ENCODE assay signal across 19 cellular contexts in the genomic region with DNA sequence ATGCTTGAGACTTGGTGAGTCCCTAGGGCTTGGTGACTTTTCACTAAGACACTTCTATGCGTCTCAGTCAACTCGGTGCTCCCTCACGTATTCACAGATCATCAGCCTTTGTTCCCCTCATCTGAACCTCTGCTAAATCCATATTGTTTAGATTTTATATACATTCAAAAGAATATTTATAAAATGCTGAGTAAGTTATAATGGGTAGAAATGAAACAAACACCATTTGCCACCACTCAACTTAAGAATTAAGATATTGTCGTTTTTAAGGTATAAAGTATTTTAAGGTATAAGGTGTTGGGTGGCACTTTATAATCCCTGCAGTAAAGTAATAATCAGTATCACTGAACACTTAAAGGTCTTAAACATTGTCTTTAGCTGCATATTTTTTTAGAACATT.
DNase-seq lines count a peak whose midpoint lies in the region; ATAC-seq, FAIRE-seq and TF ChIP-seq lines count a peak whose summit lies in the region.
"Had no signal": no experiment of that assay in that cellular context is flagged by ENCODE, and none has a peak within 500 bp of the region (broad histone marks: within the 10 kb centered on the region; RNA-seq: fewer than 3 reads in every experiment).

No MANE protein-coding gene starts in this region.

- no peaks in the 10 kb centered on the region for H3K9me3 ChIP-seq in HepG2 (ENCODE audit: low read length)
- no peaks in the 10 kb centered on the region for H3K9me3 ChIP-seq in right lobe of liver

- POLR2A ChIA-PET in HepG2 (lab: Yijun Ruan, JAX) = no interaction called here

- intact Hi-C loops in HepG2 (cut with micrococcal nuclease; ENCODE audit: unreplicated experiment) (no loop called here), right lobe of liver (cut with DNase I) (no loop called here)

- 97% methylated on average over 4 of the region's 4 CpGs for WGBS in HepG2 (ENCODE audit: low lambda C conversion rate)
- 91% methylated on average over 4 of the region's 4 CpGs for WGBS in right lobe of liver (ENCODE audit: insufficient coverage, low coverage, low lambda C conversion rate, missing lambda C conversion rate)

- H3K9me3 Mint-ChIP-seq in neural crest cell = no peaks in the 10 kb centered on the region

- DNase-seq in HepG2 (ENCODE audit: low spot score) = no peak
- no peak for DNase-seq in right lobe of liver
- DNase-seq in neural crest cell (ENCODE audit: low read depth, low spot score) = no peak
- no peak for DNase-seq in amygdala (lab: John Stamatoyannopoulos, UW)
- no peak for DNase-seq in NCI-H1417 (lab: John Stamatoyannopoulos, UW)
- DNase-seq: 8988T; C1 segment of cervical spinal cord; Calu3; CD4-positive, alpha-beta memory T cell; COR-L47; DMS53; DMS79 treated with DMSO at 0.1 percent for 48 hours; GF-D8; H7; HCEC 1CT had no signal

- BruUV-seq in HepG2 (replicated peaks; lab: Mats Ljungman, UMichigan) = no TSS peak

- no peak overlapping the region for H2AFZ ChIP-seq in HepG2 (ENCODE audit: low read length)

- peaks cover 3 to 29% of the 10 kb centered on the region in 2 experiments; a peak in 2 of 5 replicates for H3K36me3 ChIP-seq in HepG2 (replicated peaks in 1 of 2; ENCODE audit: control insufficient read depth in 1 of 2, insufficient read depth in 2 of 2, low read length in 2 of 2)
- peaks cover 0 to 6% (median 0%) of the 10 kb centered on the region in 4 donors for H3K36me3 ChIP-seq in right lobe of liver

- TF ChIP-seq CTCF in HepG2 (CRISPR knock-in tag; IDR thresholded peaks at IDR 0.05) = no peak
- no peak for TF ChIP-seq CTCF in right lobe of liver (IDR thresholded peaks at IDR 0.05)
- no peak for TF ChIP-seq CTCF in neural crest cell (conservative IDR thresholded peaks at IDR 0.05)

- H3K4me3 ChIP-seq in HepG2 (replicated peaks in 1 of 3; ENCODE audit: insufficient read depth in 1 of 3, low read depth in 2 of 3, low read length in 3 of 3) (no peak overlapping the region), right lobe of liver (no peak overlapping the region)

- in situ Hi-C loops in HepG2 (cut with HindIII; ENCODE audit: extremely low pct_ligation_motif_present, low pct_unique_long_range_greater_than_20kb) = no loop called here

- CTCF ChIA-PET in HepG2 (lab: Yijun Ruan, JAX; ENCODE audit: low intra/inter-chr PET ratio, low total read pairs) = no interaction called here

- H3K27me3 ChIP-seq in HepG2 (ENCODE audit: control insufficient read depth in 1 of 2, insufficient read depth in 2 of 2, low read length in 2 of 2) = no peaks in the 10 kb centered on the region
- no peaks in the 10 kb centered on the region for H3K27me3 ChIP-seq in right lobe of liver

- peak overlapping the region; percentile 47 for H3K27ac Mint-ChIP-seq in neural crest cell (ENCODE audit: unreplicated experiment)
- H3K27ac Mint-ChIP-seq: CD4-positive, alpha-beta memory T cell had no signal

- no peak overlapping the region for H3K4me3 Mint-ChIP-seq in neural crest cell
- H3K4me3 Mint-ChIP-seq: CD4-positive, alpha-beta memory T cell had no signal

- H3K27me3 Mint-ChIP-seq in neural crest cell (ENCODE audit: low read depth) = no peaks in the 10 kb centered on the region
- H3K27me3 Mint-ChIP-seq: CD4-positive, alpha-beta memory T cell had no signal

- H3K79me2 ChIP-seq in HepG2 (ENCODE audit: insufficient read depth, low read length) = no peaks in the 10 kb centered on the region

- H3K4me2 ChIP-seq in HepG2 (ENCODE audit: low read depth, low read length) = no peak overlapping the region

- no peak for TF ChIP-seq RAD21 in HepG2 (CRISPR knock-in tag; IDR thresholded peaks at IDR 0.05)

- H3K9ac ChIP-seq in HepG2 (ENCODE audit: insufficient read depth, low read depth, low read length) = no peak overlapping the region

- FAIRE-seq in HepG2 (lab: Jason Lieb, UNC) (no peak), colon (lab: Jason Lieb, UNC) (peak; percentile 21)
- FAIRE-seq: GM12891, GM18507, H1 had no signal

- TF ChIP-seq POLR2A in HepG2 (IDR thresholded peaks at IDR 0.05; ENCODE audit: insufficient read depth in 1 of 2, low read depth in 2 of 2, low read length in 2 of 2) (no peak), right lobe of liver (IDR thresholded peaks at IDR 0.05) (no peak)

- no peak for TF ChIP-seq EP300 in HepG2 (IDR thresholded peaks at IDR 0.05; ENCODE audit: low read depth in 2 of 2, low read length in 2 of 2)
- no peak for TF ChIP-seq EP300 in HepG2 (CRISPR knock-in tag; IDR thresholded peaks at IDR 0.05; ENCODE audit: borderline replicate concordance)

- H3K4me1 ChIP-seq in HepG2 (ENCODE audit: insufficient read depth, low read length) (no peaks in the 10 kb centered on the region), right lobe of liver (no peaks in the 10 kb centered on the region)

- peaks cover 4% of the 10 kb centered on the region for H3K36me3 Mint-ChIP-seq in neural crest cell (ENCODE audit: low read depth)

- H3K27ac ChIP-seq in HepG2 (ENCODE audit: extremely low read length, insufficient read depth, low read length) (no peak overlapping the region), right lobe of liver (no peak overlapping the region)

- no peak for ATAC-seq in HepG2
- ATAC-seq in right lobe of liver = no peak

- H4K20me1 ChIP-seq in HepG2 (ENCODE audit: insufficient read depth, low read length) = no peaks in the 10 kb centered on the region

- peaks cover 8% of the 10 kb centered on the region for H3K4me1 Mint-ChIP-seq in neural crest cell
- H3K4me1 Mint-ChIP-seq: CD4-positive, alpha-beta memory T cell had no signal

TF ChIP-seq in HepG2, 621 proteins besides CTCF, POLR2A, EP300 and RAD21:
- TF ChIP-seq ZNF674 (CRISPR knock-in tag; IDR thresholded peaks at IDR 0.05; ENCODE audit: low read depth) = no peak
- TF ChIP-seq, protein P1, sequence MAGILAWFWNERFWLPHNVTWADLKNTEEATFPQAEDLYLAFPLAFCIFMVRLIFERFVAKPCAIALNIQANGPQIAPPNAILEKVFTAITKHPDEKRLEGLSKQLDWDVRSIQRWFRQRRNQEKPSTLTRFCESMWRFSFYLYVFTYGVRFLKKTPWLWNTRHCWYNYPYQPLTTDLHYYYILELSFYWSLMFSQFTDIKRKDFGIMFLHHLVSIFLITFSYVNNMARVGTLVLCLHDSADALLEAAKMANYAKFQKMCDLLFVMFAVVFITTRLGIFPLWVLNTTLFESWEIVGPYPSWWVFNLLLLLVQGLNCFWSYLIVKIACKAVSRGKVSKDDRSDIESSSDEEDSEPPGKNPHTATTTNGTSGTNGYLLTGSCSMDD (CRISPR knock-in tag; IDR thresholded peaks at IDR 0.05) = no peak
- peak; percentile 67 to 86; a peak in 3 of 4 replicates for TF ChIP-seq MAFK (conservative IDR thresholded peaks at IDR 0.05 in 1 of 2, IDR thresholded peaks at IDR 0.05 in 1 of 2; ENCODE audit: low read length in 2 of 2)
- no peak for TF ChIP-seq SNAI1 (CRISPR knock-in tag; IDR thresholded peaks at IDR 0.05; ENCODE audit: borderline replicate concordance)
- peak; percentile 64; the same call in 1 of the 2 replicates for TF ChIP-seq MAFF (IDR thresholded peaks at IDR 0.05; ENCODE audit: low read depth, low read length)
- no peak for TF ChIP-seq ZNF350 (CRISPR knock-in tag; IDR thresholded peaks at IDR 0.05; ENCODE audit: borderline replicate concordance, low read depth)
